ENCODE assay signal across 1 cellular context in the genomic region with DNA sequence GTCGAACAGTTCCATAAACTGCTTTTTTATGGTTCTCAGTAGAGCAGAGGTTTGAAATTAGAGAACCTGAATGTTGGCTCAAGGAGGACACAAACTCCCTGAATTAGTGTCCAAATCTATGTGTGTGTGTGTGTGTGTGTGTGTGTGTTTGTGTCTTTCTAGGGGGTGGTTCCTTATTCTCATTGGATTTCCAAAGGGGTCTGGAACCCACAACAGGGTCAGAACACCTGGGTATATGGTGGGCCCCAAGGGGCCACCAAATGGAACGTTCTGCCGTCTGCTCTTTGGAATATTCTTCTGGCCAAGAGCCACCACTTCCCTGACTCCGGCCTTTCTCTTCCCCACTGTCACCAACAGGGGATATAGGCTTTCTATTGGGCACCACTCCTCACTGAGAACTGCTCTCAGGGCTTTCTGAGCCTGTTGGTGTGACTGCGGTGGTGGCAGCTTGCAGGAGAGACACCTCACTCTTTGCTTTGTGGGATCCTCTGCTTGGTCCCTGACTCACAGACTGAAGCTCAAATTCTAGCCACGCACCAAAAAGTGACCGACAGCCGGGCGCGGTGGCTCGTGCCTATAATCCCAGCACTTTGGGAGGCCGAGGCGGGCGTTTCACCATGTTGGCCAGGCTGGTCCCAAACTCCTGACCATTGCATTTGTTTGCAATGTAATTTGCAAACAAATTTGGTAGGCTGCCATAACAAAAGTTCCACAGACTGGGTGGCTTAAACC.
TF ChIP-seq lines count a peak whose summit lies in the region.

No MANE protein-coding gene starts in this region.

TF ChIP-seq in HepG2, 621 proteins besides CTCF, POLR2A, EP300 and RAD21 (continued from another document and continues in another):
- TF ChIP-seq, protein P1, sequence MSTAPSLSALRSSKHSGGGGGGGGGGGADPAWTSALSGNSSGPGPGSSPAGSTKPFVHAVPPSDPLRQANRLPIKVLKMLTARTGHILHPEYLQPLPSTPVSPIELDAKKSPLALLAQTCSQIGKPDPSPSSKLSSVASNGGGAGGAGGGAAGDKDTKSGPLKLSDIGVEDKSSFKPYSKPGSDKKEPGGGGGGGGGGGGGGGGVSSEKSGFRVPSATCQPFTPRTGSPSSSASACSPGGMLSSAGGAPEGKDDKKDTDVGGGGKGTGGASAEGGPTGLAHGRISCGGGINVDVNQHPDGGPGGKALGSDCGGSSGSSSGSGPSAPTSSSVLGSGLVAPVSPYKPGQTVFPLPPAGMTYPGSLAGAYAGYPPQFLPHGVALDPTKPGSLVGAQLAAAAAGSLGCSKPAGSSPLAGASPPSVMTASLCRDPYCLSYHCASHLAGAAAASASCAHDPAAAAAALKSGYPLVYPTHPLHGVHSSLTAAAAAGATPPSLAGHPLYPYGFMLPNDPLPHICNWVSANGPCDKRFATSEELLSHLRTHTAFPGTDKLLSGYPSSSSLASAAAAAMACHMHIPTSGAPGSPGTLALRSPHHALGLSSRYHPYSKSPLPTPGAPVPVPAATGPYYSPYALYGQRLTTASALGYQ (CRISPR knock-in tag; IDR thresholded peaks at IDR 0.05): peak; percentile 26; the same call in 1 of the 2 replicates
- TF ChIP-seq, protein P2, sequence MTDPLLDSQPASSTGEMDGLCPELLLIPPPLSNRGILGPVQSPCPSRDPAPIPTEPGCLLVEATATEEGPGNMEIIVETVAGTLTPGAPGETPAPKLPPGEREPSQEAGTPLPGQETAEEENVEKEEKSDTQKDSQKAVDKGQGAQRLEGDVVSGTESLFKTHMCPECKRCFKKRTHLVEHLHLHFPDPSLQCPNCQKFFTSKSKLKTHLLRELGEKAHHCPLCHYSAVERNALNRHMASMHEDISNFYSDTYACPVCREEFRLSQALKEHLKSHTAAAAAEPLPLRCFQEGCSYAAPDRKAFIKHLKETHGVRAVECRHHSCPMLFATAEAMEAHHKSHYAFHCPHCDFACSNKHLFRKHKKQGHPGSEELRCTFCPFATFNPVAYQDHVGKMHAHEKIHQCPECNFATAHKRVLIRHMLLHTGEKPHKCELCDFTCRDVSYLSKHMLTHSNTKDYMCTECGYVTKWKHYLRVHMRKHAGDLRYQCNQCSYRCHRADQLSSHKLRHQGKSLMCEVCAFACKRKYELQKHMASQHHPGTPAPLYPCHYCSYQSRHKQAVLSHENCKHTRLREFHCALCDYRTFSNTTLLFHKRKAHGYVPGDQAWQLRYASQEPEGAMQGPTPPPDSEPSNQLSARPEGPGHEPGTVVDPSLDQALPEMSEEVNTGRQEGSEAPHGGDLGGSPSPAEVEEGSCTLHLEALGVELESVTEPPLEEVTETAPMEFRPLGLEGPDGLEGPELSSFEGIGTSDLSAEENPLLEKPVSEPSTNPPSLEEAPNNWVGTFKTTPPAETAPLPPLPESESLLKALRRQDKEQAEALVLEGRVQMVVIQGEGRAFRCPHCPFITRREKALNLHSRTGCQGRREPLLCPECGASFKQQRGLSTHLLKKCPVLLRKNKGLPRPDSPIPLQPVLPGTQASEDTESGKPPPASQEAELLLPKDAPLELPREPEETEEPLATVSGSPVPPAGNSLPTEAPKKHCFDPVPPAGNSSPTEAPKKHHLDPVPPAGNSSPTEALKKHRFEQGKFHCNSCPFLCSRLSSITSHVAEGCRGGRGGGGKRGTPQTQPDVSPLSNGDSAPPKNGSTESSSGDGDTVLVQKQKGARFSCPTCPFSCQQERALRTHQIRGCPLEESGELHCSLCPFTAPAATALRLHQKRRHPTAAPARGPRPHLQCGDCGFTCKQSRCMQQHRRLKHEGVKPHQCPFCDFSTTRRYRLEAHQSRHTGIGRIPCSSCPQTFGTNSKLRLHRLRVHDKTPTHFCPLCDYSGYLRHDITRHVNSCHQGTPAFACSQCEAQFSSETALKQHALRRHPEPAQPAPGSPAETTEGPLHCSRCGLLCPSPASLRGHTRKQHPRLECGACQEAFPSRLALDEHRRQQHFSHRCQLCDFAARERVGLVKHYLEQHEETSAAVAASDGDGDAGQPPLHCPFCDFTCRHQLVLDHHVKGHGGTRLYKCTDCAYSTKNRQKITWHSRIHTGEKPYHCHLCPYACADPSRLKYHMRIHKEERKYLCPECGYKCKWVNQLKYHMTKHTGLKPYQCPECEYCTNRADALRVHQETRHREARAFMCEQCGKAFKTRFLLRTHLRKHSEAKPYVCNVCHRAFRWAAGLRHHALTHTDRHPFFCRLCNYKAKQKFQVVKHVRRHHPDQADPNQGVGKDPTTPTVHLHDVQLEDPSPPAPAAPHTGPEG (CRISPR knock-in tag; IDR thresholded peaks at IDR 0.05): no peak
- TF ChIP-seq GFI1 (CRISPR knock-in tag; IDR thresholded peaks at IDR 0.05; ENCODE audit: borderline replicate concordance) (0 out of 2 replicates have a peak, but pooled peaks have one; percentile 40), U2AF1 (optimal IDR thresholded peaks at IDR 0.05; ENCODE audit: low read depth, low read length) (no peak), POLR2G (IDR thresholded peaks at IDR 0.05; ENCODE audit: low read depth, low read length) (no peak), WIZ (CRISPR knock-in tag; IDR thresholded peaks at IDR 0.05) (no peak), ZNF720 (CRISPR knock-in tag; IDR thresholded peaks at IDR 0.05) (no peak), ZNF20 (CRISPR knock-in tag; IDR thresholded peaks at IDR 0.05) (no peak), SNAI1 (CRISPR knock-in tag; IDR thresholded peaks at IDR 0.05; ENCODE audit: borderline replicate concordance) (no peak), NAIF1 (CRISPR knock-in tag; IDR thresholded peaks at IDR 0.05; ENCODE audit: borderline replicate concordance) (no peak), RELA (CRISPR knock-in tag; IDR thresholded peaks at IDR 0.05) (no peak), KLF6 (CRISPR knock-in tag; IDR thresholded peaks at IDR 0.05) (no peak), TEAD2 (CRISPR knock-in tag; IDR thresholded peaks at IDR 0.05) (no peak), MBD4 (IDR thresholded peaks at IDR 0.05; ENCODE audit: borderline replicate concordance, low read length) (no peak), SATB2 (CRISPR knock-in tag; IDR thresholded peaks at IDR 0.05) (0 out of 2 replicates have a peak, but pooled peaks have one; percentile 28), PHF8 (CRISPR knock-in tag; IDR thresholded peaks at IDR 0.05) (no peak), NFE2L2 (IDR thresholded peaks at IDR 0.05; ENCODE audit: low read length) (no peak), ZNF12 (CRISPR knock-in tag; IDR thresholded peaks at IDR 0.05) (peak; percentile 43; the same call in 1 of the 2 replicates), JDP2 (CRISPR knock-in tag; IDR thresholded peaks at IDR 0.05; ENCODE audit: borderline replicate concordance) (no peak), PHB2 (IDR thresholded peaks at IDR 0.05; ENCODE audit: partially characterized antibody) (no peak), ZNF350 (CRISPR knock-in tag; IDR thresholded peaks at IDR 0.05; ENCODE audit: borderline replicate concordance, low read depth) (0 out of 2 replicates have a peak, but pooled peaks have one; percentile 6)
- TF ChIP-seq, protein P3, sequence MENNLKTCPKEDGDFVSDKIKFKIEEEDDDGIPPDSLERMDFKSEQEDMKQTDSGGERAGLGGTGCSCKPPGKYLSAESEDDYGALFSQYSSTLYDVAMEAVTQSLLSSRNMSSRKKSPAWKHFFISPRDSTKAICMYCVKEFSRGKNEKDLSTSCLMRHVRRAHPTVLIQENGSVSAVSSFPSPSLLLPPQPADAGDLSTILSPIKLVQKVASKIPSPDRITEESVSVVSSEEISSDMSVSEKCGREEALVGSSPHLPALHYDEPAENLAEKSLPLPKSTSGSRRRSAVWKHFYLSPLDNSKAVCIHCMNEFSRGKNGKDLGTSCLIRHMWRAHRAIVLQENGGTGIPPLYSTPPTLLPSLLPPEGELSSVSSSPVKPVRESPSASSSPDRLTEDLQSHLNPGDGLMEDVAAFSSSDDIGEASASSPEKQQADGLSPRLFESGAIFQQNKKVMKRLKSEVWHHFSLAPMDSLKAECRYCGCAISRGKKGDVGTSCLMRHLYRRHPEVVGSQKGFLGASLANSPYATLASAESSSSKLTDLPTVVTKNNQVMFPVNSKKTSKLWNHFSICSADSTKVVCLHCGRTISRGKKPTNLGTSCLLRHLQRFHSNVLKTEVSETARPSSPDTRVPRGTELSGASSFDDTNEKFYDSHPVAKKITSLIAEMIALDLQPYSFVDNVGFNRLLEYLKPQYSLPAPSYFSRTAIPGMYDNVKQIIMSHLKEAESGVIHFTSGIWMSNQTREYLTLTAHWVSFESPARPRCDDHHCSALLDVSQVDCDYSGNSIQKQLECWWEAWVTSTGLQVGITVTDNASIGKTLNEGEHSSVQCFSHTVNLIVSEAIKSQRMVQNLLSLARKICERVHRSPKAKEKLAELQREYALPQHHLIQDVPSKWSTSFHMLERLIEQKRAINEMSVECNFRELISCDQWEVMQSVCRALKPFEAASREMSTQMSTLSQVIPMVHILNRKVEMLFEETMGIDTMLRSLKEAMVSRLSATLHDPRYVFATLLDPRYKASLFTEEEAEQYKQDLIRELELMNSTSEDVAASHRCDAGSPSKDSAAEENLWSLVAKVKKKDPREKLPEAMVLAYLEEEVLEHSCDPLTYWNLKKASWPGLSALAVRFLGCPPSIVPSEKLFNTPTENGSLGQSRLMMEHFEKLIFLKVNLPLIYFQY (CRISPR knock-in tag; IDR thresholded peaks at IDR 0.05; ENCODE audit: borderline replicate concordance): no peak
- TF ChIP-seq, protein P4, sequence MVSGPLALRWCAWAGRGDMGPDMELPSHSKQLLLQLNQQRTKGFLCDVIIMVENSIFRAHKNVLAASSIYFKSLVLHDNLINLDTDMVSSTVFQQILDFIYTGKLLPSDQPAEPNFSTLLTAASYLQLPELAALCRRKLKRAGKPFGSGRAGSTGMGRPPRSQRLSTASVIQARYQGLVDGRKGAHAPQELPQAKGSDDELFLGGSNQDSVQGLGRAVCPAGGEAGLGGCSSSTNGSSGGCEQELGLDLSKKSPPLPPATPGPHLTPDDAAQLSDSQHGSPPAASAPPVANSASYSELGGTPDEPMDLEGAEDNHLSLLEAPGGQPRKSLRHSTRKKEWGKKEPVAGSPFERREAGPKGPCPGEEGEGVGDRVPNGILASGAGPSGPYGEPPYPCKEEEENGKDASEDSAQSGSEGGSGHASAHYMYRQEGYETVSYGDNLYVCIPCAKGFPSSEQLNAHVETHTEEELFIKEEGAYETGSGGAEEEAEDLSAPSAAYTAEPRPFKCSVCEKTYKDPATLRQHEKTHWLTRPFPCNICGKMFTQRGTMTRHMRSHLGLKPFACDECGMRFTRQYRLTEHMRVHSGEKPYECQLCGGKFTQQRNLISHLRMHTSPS (CRISPR knock-in tag; IDR thresholded peaks at IDR 0.05; ENCODE audit: low read depth): peak; percentile 2; the same call in 1 of the 2 replicates
- TF ChIP-seq, protein P5, sequence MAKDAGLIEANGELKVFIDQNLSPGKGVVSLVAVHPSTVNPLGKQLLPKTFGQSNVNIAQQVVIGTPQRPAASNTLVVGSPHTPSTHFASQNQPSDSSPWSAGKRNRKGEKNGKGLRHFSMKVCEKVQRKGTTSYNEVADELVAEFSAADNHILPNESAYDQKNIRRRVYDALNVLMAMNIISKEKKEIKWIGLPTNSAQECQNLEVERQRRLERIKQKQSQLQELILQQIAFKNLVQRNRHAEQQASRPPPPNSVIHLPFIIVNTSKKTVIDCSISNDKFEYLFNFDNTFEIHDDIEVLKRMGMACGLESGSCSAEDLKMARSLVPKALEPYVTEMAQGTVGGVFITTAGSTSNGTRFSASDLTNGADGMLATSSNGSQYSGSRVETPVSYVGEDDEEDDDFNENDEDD (CRISPR knock-in tag; IDR thresholded peaks at IDR 0.05; ENCODE audit: borderline replicate concordance): no peak
- TF ChIP-seq, protein P6, sequence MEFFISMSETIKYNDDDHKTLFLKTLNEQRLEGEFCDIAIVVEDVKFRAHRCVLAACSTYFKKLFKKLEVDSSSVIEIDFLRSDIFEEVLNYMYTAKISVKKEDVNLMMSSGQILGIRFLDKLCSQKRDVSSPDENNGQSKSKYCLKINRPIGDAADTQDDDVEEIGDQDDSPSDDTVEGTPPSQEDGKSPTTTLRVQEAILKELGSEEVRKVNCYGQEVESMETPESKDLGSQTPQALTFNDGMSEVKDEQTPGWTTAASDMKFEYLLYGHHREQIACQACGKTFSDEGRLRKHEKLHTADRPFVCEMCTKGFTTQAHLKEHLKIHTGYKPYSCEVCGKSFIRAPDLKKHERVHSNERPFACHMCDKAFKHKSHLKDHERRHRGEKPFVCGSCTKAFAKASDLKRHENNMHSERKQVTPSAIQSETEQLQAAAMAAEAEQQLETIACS (CRISPR knock-in tag; IDR thresholded peaks at IDR 0.05): no peak
- TF ChIP-seq, protein P7, sequence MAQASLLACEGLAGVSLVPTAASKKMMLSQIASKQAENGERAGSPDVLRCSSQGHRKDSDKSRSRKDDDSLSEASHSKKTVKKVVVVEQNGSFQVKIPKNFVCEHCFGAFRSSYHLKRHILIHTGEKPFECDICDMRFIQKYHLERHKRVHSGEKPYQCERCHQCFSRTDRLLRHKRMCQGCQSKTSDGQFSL (CRISPR knock-in tag; IDR thresholded peaks at IDR 0.05): no peak
- TF ChIP-seq, protein P8, sequence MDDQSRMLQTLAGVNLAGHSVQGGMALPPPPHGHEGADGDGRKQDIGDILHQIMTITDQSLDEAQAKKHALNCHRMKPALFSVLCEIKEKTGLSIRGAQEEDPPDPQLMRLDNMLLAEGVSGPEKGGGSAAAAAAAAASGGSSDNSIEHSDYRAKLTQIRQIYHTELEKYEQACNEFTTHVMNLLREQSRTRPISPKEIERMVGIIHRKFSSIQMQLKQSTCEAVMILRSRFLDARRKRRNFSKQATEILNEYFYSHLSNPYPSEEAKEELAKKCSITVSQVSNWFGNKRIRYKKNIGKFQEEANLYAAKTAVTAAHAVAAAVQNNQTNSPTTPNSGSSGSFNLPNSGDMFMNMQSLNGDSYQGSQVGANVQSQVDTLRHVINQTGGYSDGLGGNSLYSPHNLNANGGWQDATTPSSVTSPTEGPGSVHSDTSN (CRISPR knock-in tag; IDR thresholded peaks at IDR 0.05; ENCODE audit: borderline replicate concordance): no peak
- TF ChIP-seq, protein P9, sequence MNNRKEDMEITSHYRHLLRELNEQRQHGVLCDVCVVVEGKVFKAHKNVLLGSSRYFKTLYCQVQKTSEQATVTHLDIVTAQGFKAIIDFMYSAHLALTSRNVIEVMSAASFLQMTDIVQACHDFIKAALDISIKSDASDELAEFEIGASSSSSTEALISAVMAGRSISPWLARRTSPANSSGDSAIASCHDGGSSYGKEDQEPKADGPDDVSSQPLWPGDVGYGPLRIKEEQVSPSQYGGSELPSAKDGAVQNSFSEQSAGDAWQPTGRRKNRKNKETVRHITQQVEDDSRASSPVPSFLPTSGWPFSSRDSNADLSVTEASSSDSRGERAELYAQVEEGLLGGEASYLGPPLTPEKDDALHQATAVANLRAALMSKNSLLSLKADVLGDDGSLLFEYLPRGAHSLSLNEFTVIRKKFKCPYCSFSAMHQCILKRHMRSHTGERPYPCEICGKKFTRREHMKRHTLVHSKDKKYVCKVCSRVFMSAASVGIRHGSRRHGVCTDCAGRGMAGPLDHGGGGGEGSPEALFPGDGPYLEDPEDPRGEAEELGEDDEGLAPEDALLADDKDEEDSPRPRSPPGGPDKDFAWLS (CRISPR knock-in tag; IDR thresholded peaks at IDR 0.05; ENCODE audit: borderline replicate concordance): no peak
- TF ChIP-seq, protein P10, sequence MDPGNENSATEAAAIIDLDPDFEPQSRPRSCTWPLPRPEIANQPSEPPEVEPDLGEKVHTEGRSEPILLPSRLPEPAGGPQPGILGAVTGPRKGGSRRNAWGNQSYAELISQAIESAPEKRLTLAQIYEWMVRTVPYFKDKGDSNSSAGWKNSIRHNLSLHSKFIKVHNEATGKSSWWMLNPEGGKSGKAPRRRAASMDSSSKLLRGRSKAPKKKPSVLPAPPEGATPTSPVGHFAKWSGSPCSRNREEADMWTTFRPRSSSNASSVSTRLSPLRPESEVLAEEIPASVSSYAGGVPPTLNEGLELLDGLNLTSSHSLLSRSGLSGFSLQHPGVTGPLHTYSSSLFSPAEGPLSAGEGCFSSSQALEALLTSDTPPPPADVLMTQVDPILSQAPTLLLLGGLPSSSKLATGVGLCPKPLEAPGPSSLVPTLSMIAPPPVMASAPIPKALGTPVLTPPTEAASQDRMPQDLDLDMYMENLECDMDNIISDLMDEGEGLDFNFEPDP (CRISPR knock-in tag; conservative IDR thresholded peaks at IDR 0.05): no peak
